In the genomic region with DNA sequence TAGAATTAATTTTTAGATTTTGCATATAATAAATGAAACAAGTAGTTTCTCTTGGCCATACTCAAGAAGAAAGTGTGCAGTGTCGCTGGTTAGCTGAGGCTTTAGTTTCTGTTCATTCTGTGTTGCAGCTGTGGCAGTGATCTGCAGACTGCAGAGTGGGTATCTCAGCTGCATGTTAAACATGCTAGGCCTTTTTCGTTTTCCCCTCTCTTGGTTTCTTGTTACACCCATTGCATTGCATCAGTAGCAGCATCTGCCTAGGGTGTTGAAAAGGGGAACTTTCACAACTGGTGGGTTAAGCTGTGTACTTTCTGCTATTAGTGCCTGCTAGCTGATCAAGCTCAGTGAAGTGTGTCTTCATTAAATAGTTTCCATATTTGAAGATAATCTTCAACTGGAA, we compare ENCODE assay signal across 9 cellular contexts. TPM values are rescaled to one million over a fixed set of nuclear protein-coding genes. Genes with fewer than 3 reads are reported as not detected.
DNase-seq lines count a peak whose midpoint lies in the region; ATAC-seq and TF ChIP-seq lines count a peak whose summit lies in the region.
"Had no signal": no experiment of that assay in that cellular context is flagged by ENCODE, and none has a peak within 500 bp of the region (broad histone marks: within the 10 kb centered on the region; RNA-seq: fewer than 3 reads in every experiment).

No MANE protein-coding gene starts in this region.

- TF ChIP-seq CTCF in fibroblast of the aortic adventitia (IDR thresholded peaks at IDR 0.05; ENCODE audit: insufficient read depth, low read length) = no peak
- TF ChIP-seq CTCF in Calu3 (IDR thresholded peaks at IDR 0.05; ENCODE audit: unreplicated experiment) = no peak

- no TSS peak for BruUV-seq in Calu3 (replicated peaks; lab: Mats Ljungman, UMichigan)

- peaks cover 35% of the 10 kb centered on the region for H3K36me3 Mint-ChIP-seq in Calu3 (ENCODE audit: insufficient read depth, unreplicated experiment)

- H3K9me3 Mint-ChIP-seq in Calu3 (ENCODE audit: low read depth, unreplicated experiment) = no peaks in the 10 kb centered on the region

- CTCF ChIA-PET in Calu3 (lab: Charles Lee) = interaction anchor here (1.2 kb wide), 1 partner anchor 22 kb away, joined by 3 read pairs; no protein-coding TSS in a partner anchor

- DNase-seq in NAMALWA (ENCODE audit: low spot score) (peak; percentile 98), fibroblast of the aortic adventitia (ENCODE audit: low read depth) (peak; percentile 78), Calu3 (no peak), NCI-H1105 treated with DMSO at 0.1 percent for 48 hours (lab: John Stamatoyannopoulos, UW) (no peak), ACHN (no peak), DMS153 (lab: John Stamatoyannopoulos, UW) (no peak)

- peaks cover 26% of the 10 kb centered on the region for H3K4me1 Mint-ChIP-seq in Calu3 (ENCODE audit: low read depth, unreplicated experiment)

- no peak overlapping the region for H3K4me3 ChIP-seq in fibroblast of the aortic adventitia (ENCODE audit: low read depth, low read length)
- H3K4me3 ChIP-seq: SJCRH30 had no signal

- peak; percentile 98 for ATAC-seq in GM18858 (IDR thresholded peaks at IDR 0.05; ENCODE audit: unreplicated experiment)
- peak; percentile 99 for ATAC-seq in HG02588 (IDR thresholded peaks at IDR 0.05; ENCODE audit: unreplicated experiment)

- in situ Hi-C loops in ACHN (cut with HindIII; ENCODE audit: low pct_ligation_motif_present, low pct_unique_long_range_greater_than_20kb, low sequenced_read_pairs) = no loop called here

- H3K27me3 Mint-ChIP-seq in Calu3 (ENCODE audit: unreplicated experiment) = no peaks in the 10 kb centered on the region

- intact Hi-C loops in Calu3 (cut with micrococcal nuclease; ENCODE audit: unreplicated experiment) = no loop called here

- H3K4me3 Mint-ChIP-seq in Calu3 (ENCODE audit: low read depth, unreplicated experiment) = no peak overlapping the region

- no peak overlapping the region for H3K27ac Mint-ChIP-seq in Calu3 (ENCODE audit: unreplicated experiment)

RNA-seq across cellular contexts. Expression of a gene that starts 51.3 kb away (rescaled TPM):
- total RNA-seq in fibroblast of the aortic adventitia (ENCODE audit: low replicate concordance) (88.5 and 94.0 TPM in 2 replicates), Calu3 (2022) (167 and 168 TPM in 2 replicates)

Comparison
In these comparisons a context has a peak if more than half of its experiments do, and no peak if none do; other contexts are left out.
1. DNase-seq: peak in NAMALWA (single experiment) and fibroblast of the aortic adventitia (single experiment); none in Calu3 (single experiment), NCI-H1105 treated with DMSO at 0.1 percent for 48 hours (single experiment), ACHN (single experiment) and DMS153 (single experiment).